8 cellular contexts compared by ENCODE assay signal in the genomic region with DNA sequence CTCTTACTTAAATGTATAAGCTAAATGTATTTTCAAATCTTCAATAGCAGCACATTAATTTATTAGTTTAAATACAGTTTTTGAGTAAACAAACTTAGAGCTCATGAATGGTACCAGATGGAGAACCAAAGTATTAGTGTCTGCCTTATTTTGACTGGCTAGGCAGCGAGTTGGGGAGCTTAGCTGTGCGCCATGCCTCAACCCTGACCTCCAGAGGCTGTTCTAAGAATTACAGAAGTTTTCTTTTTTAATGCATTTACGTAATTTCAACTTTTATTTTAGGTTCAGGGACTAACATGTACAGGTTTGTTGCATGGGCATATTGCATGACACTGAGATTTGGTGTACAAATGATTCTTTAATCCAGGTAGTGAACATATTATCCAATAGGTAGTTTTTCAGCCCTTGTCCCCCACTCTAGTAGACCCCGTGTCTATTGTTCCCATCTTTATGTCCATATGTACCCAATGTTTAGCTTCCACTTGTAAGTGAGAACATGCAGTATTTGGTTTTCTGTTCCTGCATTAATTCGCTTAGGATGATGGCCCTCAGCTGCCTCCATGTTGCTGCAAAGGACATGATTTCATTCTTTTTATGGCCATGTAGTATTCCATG.
DNase-seq lines count a peak whose midpoint lies in the region; ATAC-seq, FAIRE-seq and TF ChIP-seq lines count a peak whose summit lies in the region.

No MANE protein-coding gene starts in this region.

- H3K9me3 ChIP-seq in adipocyte (ENCODE audit: control insufficient read depth, low read length), result no peaks in the 10 kb centered on the region
- H3K9me3 ChIP-seq in HepG2 (ENCODE audit: low read length), result no peaks in the 10 kb centered on the region

- H3K4me3 ChIP-seq in KMS-11 (IDR thresholded peaks at IDR 0.05; ENCODE audit: insufficient read depth, low read depth, low read length) (no peak overlapping the region), adipocyte (ENCODE audit: low read length) (no peak overlapping the region), HepG2 (replicated peaks in 1 of 3; ENCODE audit: insufficient read depth in 1 of 3, low read depth in 2 of 3, low read length in 3 of 3) (no peak overlapping the region)

- no peaks in the 10 kb centered on the region for H3K4me1 Mint-ChIP-seq in activated T-helper 17 cell treated with anti-CD3 and anti-CD28 coated beads, Interleukin-2, amount 50 U/mL, for 72 hours

- DNase-seq in activated CD4-positive, alpha-beta T cell treated with anti-CD3 and anti-CD28 coated beads for 48 hours, result peak; percentile 12
- DNase-seq in activated CD4-positive, alpha-beta T cell treated with anti-CD3 and anti-CD28 coated beads, Interleukin-2, amount 50 U/mL, for 4 hours, result no peak
- DNase-seq in H4 (ENCODE audit: low spot score) (peak; percentile 48), adipocyte (ENCODE audit: low read depth) (peak; percentile 43), HepG2 (ENCODE audit: low spot score) (peak; percentile 10), C1 segment of cervical spinal cord (lab: John Stamatoyannopoulos, UW) (no peak)

- H3K79me2 ChIP-seq in KMS-11 (ENCODE audit: insufficient read depth, low read depth), result no peaks in the 10 kb centered on the region
- no peaks in the 10 kb centered on the region for H3K79me2 ChIP-seq in HepG2 (ENCODE audit: insufficient read depth, low read length)

- H3K27me3 Mint-ChIP-seq in activated T-helper 17 cell treated with anti-CD3 and anti-CD28 coated beads, Interleukin-2, amount 50 U/mL, for 72 hours, result no peaks in the 10 kb centered on the region

- H2AFZ ChIP-seq in KMS-11 (ENCODE audit: low read depth) (no peak overlapping the region), HepG2 (ENCODE audit: low read length) (no peak overlapping the region)

- in situ Hi-C loops in HepG2 (cut with HindIII; ENCODE audit: extremely low pct_ligation_motif_present, low pct_unique_long_range_greater_than_20kb), result no loop called here

- H3K9ac ChIP-seq in KMS-11 (no peak overlapping the region), adipocyte (ENCODE audit: low read length) (no peak overlapping the region), HepG2 (ENCODE audit: insufficient read depth, low read depth, low read length) (no peak overlapping the region)

- peak; percentile 37 for FAIRE-seq in HepG2 (lab: Jason Lieb, UNC)

- no peak for TF ChIP-seq EP300 in HepG2 (IDR thresholded peaks at IDR 0.05; ENCODE audit: low read depth in 2 of 2, low read length in 2 of 2)
- TF ChIP-seq EP300 in HepG2 (CRISPR knock-in tag; IDR thresholded peaks at IDR 0.05; ENCODE audit: borderline replicate concordance), result no peak

- POLR2A ChIA-PET in HepG2 (lab: Yijun Ruan, JAX), result no interaction called here

- H3K36me3 Mint-ChIP-seq in activated T-helper 17 cell treated with anti-CD3 and anti-CD28 coated beads, Interleukin-2, amount 50 U/mL, for 72 hours (ENCODE audit: low read depth), result no peaks in the 10 kb centered on the region

- H4K20me1 ChIP-seq in KMS-11 (ENCODE audit: insufficient read depth) (no peaks in the 10 kb centered on the region), HepG2 (ENCODE audit: insufficient read depth, low read length) (no peaks in the 10 kb centered on the region)

- no peaks in the 10 kb centered on the region for H3K4me1 ChIP-seq in KMS-11 (ENCODE audit: low read depth, poor library complexity, severe bottlenecking)
- H3K4me1 ChIP-seq in adipocyte (ENCODE audit: control insufficient read depth, insufficient read depth, low read length), result peaks cover 6% of the 10 kb centered on the region
- H3K4me1 ChIP-seq in HepG2 (ENCODE audit: insufficient read depth, low read length), result no peaks in the 10 kb centered on the region

- 1% methylated on average over 5 of the region's 5 CpGs for WGBS in HepG2 (ENCODE audit: low lambda C conversion rate)

- 0 out of 2 replicates have a peak, but pooled peaks have one; percentile 34 for TF ChIP-seq RAD21 in HepG2 (CRISPR knock-in tag; IDR thresholded peaks at IDR 0.05)

- TF ChIP-seq POLR2A in HepG2 (IDR thresholded peaks at IDR 0.05; ENCODE audit: insufficient read depth in 1 of 2, low read depth in 2 of 2, low read length in 2 of 2), result no peak

- intact Hi-C loops in HepG2 (cut with micrococcal nuclease; ENCODE audit: unreplicated experiment), result loop anchor here (1.0 to 5.0 kb wide), 2 partner anchors 158 to 295 kb away; no protein-coding TSS in a partner anchor

- H3K4me3 Mint-ChIP-seq in activated T-helper 17 cell treated with anti-CD3 and anti-CD28 coated beads, Interleukin-2, amount 50 U/mL, for 72 hours, result no peak overlapping the region

- no TSS peak for BruUV-seq in HepG2 (replicated peaks; lab: Mats Ljungman, UMichigan)

- CTCF ChIA-PET in HepG2 (lab: Yijun Ruan, JAX; ENCODE audit: low intra/inter-chr PET ratio, low total read pairs), result interaction anchor here (0.8 kb wide), 1 partner anchor 297 kb away, joined by 3 read pairs; no protein-coding TSS in a partner anchor

- H3K27me3 ChIP-seq in KMS-11 (ENCODE audit: insufficient read depth, low read depth) (no peaks in the 10 kb centered on the region), adipocyte (replicated peaks; ENCODE audit: control insufficient read depth, insufficient read depth, low read length) (no peaks in the 10 kb centered on the region), HepG2 (ENCODE audit: control insufficient read depth in 1 of 2, insufficient read depth in 2 of 2, low read length in 2 of 2) (no peaks in the 10 kb centered on the region)

- H3K4me2 ChIP-seq in KMS-11, result no peak overlapping the region
- no peak overlapping the region for H3K4me2 ChIP-seq in HepG2 (ENCODE audit: low read depth, low read length)

- H3K36me3 ChIP-seq in KMS-11 (ENCODE audit: insufficient read depth) (no peaks in the 10 kb centered on the region), adipocyte (ENCODE audit: control insufficient read depth, insufficient read depth, low read length, severe bottlenecking) (no peaks in the 10 kb centered on the region), HepG2 (replicated peaks in 1 of 2; ENCODE audit: control insufficient read depth in 1 of 2, insufficient read depth in 2 of 2, low read length in 2 of 2) (no peaks in the 10 kb centered on the region)

- peak; percentile 86 for ATAC-seq in HepG2
- ATAC-seq in activated T-helper 17 cell treated with anti-CD3 and anti-CD28 coated beads, Interleukin-2, amount 50 U/mL, for 72 hours (replicated peaks), result no peak

- no peak overlapping the region for H3K27ac ChIP-seq in KMS-11
- H3K27ac ChIP-seq in HepG2 (ENCODE audit: extremely low read length, insufficient read depth, low read length), result no peak overlapping the region

- TF ChIP-seq CTCF in KMS-11 (conservative IDR thresholded peaks at IDR 0.05; ENCODE audit: low read depth, low read length) (peak; percentile 93), HepG2 (CRISPR knock-in tag; IDR thresholded peaks at IDR 0.05) (peak; percentile 66)

- no peak overlapping the region for H3K27ac Mint-ChIP-seq in activated T-helper 17 cell treated with anti-CD3 and anti-CD28 coated beads, Interleukin-2, amount 50 U/mL, for 72 hours

- H3K9me3 Mint-ChIP-seq in activated T-helper 17 cell treated with anti-CD3 and anti-CD28 coated beads, Interleukin-2, amount 50 U/mL, for 72 hours, result no peaks in the 10 kb centered on the region

TF ChIP-seq in HepG2, 621 proteins besides CTCF, POLR2A, EP300 and RAD21:
- TF ChIP-seq STAG1 (CRISPR knock-in tag; IDR thresholded peaks at IDR 0.05), result peak; percentile 72
- TF ChIP-seq EED (CRISPR knock-in tag; IDR thresholded peaks at IDR 0.05), result no peak

Comparison
In these comparisons a context has a peak if more than half of its experiments do, and no peak if none do; other contexts are left out.
1. DNase-seq: peak in activated CD4-positive, alpha-beta T cell treated with anti-CD3 and anti-CD28 coated beads for 48 hours (single experiment), H4 (single experiment), adipocyte (single experiment) and HepG2 (single experiment); none in activated CD4-positive, alpha-beta T cell treated with anti-CD3 and anti-CD28 coated beads, Interleukin-2, amount 50 U/mL, for 4 hours (0 of 2) and C1 segment of cervical spinal cord (0 of 14).